Comparison of ENCODE assay signal across 18 cellular contexts in genomic region chr17:5184284-5184683, GRCh38. TPM values are rescaled to one million over a fixed set of nuclear protein-coding genes. Genes with fewer than 3 reads are reported as not detected.
A peak's percentile ranks its signal among the peaks of the same experiment; 100 is the strongest.
DNase-seq lines count a peak whose midpoint lies in the region; ATAC-seq and TF ChIP-seq lines count a peak whose summit lies in the region.
"Had no signal": no experiment of that assay in that cellular context is flagged by ENCODE, and none has a peak within 500 bp of the region (broad histone marks: within the 10 kb centered on the region; RNA-seq: fewer than 3 reads in every experiment).

No MANE protein-coding gene starts in this region.

- peaks cover 4% of the 10 kb centered on the region for H3K4me1 Mint-ChIP-seq in activated CD8-positive, alpha-beta memory T cell treated with anti-CD3 and anti-CD28 coated beads, Interleukin-2, amount 10 ng/mL, durations not matched to agents 7 days and 5 days
- H3K4me1 Mint-ChIP-seq in immature natural killer cell = peaks cover 45 to 51% of the 10 kb centered on the region in 2 donors
- peaks cover 6% of the 10 kb centered on the region for H3K4me1 Mint-ChIP-seq in stimulated activated effector memory CD8-positive, alpha-beta T cell treated with anti-CD3 and anti-CD28 coated beads, Interleukin-12 subunit alpha, Interleukin-12 subunit beta, amount 100 ng/mL, for 72 hours

- no peak for TF ChIP-seq CTCF in coronary artery (IDR thresholded peaks at IDR 0.05)

- peaks cover 51% of the 10 kb centered on the region for H3K9me3 Mint-ChIP-seq in activated CD8-positive, alpha-beta memory T cell treated with anti-CD3 and anti-CD28 coated beads, Interleukin-2, amount 10 ng/mL, durations not matched to agents 7 days and 5 days (ENCODE audit: low read depth)
- H3K9me3 Mint-ChIP-seq in immature natural killer cell = peaks cover 43 to 82% (median 79%) of the 10 kb centered on the region in 6 donors
- peaks cover 41% of the 10 kb centered on the region for H3K9me3 Mint-ChIP-seq in stimulated activated effector memory CD8-positive, alpha-beta T cell treated with anti-CD3 and anti-CD28 coated beads, Interleukin-12 subunit alpha, Interleukin-12 subunit beta, amount 100 ng/mL, for 72 hours

- H3K27ac Mint-ChIP-seq in activated CD8-positive, alpha-beta memory T cell treated with anti-CD3 and anti-CD28 coated beads, Interleukin-2, amount 10 ng/mL, durations not matched to agents 7 days and 5 days = no peak overlapping the region
- peak overlapping the region; percentile 60 to 90 (median 84) for H3K27ac Mint-ChIP-seq in immature natural killer cell
- H3K27ac Mint-ChIP-seq in stimulated activated effector memory CD8-positive, alpha-beta T cell treated with anti-CD3 and anti-CD28 coated beads, Interleukin-12 subunit alpha, Interleukin-12 subunit beta, amount 100 ng/mL, for 72 hours = no peak overlapping the region
- H3K27ac Mint-ChIP-seq: CD4-positive, CD25-positive, alpha-beta regulatory T cell had no signal

- H3K36me3 Mint-ChIP-seq in activated CD8-positive, alpha-beta memory T cell treated with anti-CD3 and anti-CD28 coated beads, Interleukin-2, amount 10 ng/mL, durations not matched to agents 7 days and 5 days = peaks cover 79% of the 10 kb centered on the region
- H3K36me3 Mint-ChIP-seq in immature natural killer cell = peaks cover 41 to 56% (median 42%) of the 10 kb centered on the region in 3 donors
- peaks cover 40% of the 10 kb centered on the region for H3K36me3 Mint-ChIP-seq in stimulated activated effector memory CD8-positive, alpha-beta T cell treated with anti-CD3 and anti-CD28 coated beads, Interleukin-12 subunit alpha, Interleukin-12 subunit beta, amount 100 ng/mL, for 72 hours

- ATAC-seq in activated CD8-positive, alpha-beta memory T cell treated with anti-CD3 and anti-CD28 coated beads, Interleukin-2, amount 10 ng/mL, durations not matched to agents 7 days and 5 days = no peak
- ATAC-seq in stimulated activated effector memory CD8-positive, alpha-beta T cell treated with anti-CD3 and anti-CD28 coated beads, Interleukin-12 subunit alpha, Interleukin-12 subunit beta, amount 100 ng/mL, for 72 hours = peak; percentile 74
- ATAC-seq: PC-3 had no signal

- DNase-seq in activated CD8-positive, alpha-beta memory T cell treated with anti-CD3 and anti-CD28 coated beads, Interleukin-2, amount 10 ng/mL, durations not matched to agents 7 days and 5 days = peak; percentile 47
- no peak for DNase-seq in activated CD8-positive, alpha-beta memory T cell treated with anti-CD3 and anti-CD28 coated beads, Interleukin-2, amount 50 U/mL, for 4 hours
- DNase-seq in activated gamma-delta T cell (lab: John Stamatoyannopoulos, UW) = peak; percentile 12
- peak; percentile 87 to 92 (median 88) for DNase-seq in immature natural killer cell
- no peak for DNase-seq in stimulated activated effector memory CD8-positive, alpha-beta T cell treated with anti-CD3 and anti-CD28 coated beads, Interleukin-12 subunit alpha, Interleukin-12 subunit beta, amount 100 ng/mL, for 72 hours (ENCODE audit: low spot score in 2 of 2)
- no peak for DNase-seq in coronary artery (ENCODE audit: low spot score)
- DNase-seq in RPMI8226 = no peak
- no peak for DNase-seq in NCI-H524 (lab: John Stamatoyannopoulos, UW)
- DNase-seq: Calu3; CD4-positive, CD25-positive, alpha-beta regulatory T cell; KBM-7; NCI-H1092; NCI-H2227 treated with DMSO at 0.1 percent for 48 hours; NCI-H526; PC-3 had no signal

- no peak overlapping the region for H3K4me3 ChIP-seq in coronary artery
- H3K4me3 ChIP-seq: HAP-1 had no signal

- CTCF ChIA-PET in activated CD8-positive, alpha-beta memory T cell treated with anti-CD3 and anti-CD28 coated beads, Interleukin-2, amount 10 ng/mL, durations not matched to agents 7 days and 5 days (lab: Charles Lee) = no interaction called here

- no peak overlapping the region for H3K4me3 Mint-ChIP-seq in activated CD8-positive, alpha-beta memory T cell treated with anti-CD3 and anti-CD28 coated beads, Interleukin-2, amount 10 ng/mL, durations not matched to agents 7 days and 5 days
- H3K4me3 Mint-ChIP-seq in immature natural killer cell = peak overlapping the region; percentile 31 to 73 (median 71)
- H3K4me3 Mint-ChIP-seq in stimulated activated effector memory CD8-positive, alpha-beta T cell treated with anti-CD3 and anti-CD28 coated beads, Interleukin-12 subunit alpha, Interleukin-12 subunit beta, amount 100 ng/mL, for 72 hours = no peak overlapping the region
- H3K4me3 Mint-ChIP-seq: CD4-positive, CD25-positive, alpha-beta regulatory T cell had no signal

- no peaks in the 10 kb centered on the region for H3K27me3 Mint-ChIP-seq in activated CD8-positive, alpha-beta memory T cell treated with anti-CD3 and anti-CD28 coated beads, Interleukin-2, amount 10 ng/mL, durations not matched to agents 7 days and 5 days
- peaks cover 14 to 21% (median 18%) of the 10 kb centered on the region in 3 donors for H3K27me3 Mint-ChIP-seq in immature natural killer cell (ENCODE audit: low read depth in 3 of 3)
- H3K27me3 Mint-ChIP-seq: CD4-positive, CD25-positive, alpha-beta regulatory T cell had no signal

- H3K27ac ChIP-seq in coronary artery = no peak overlapping the region

RNA-seq across cellular contexts. Expression of gene ZNF594, which starts 7.4 kb away (rescaled TPM):
- 10 to 100 TPM; 10.5 to 11.3 TPM for total RNA-seq in activated CD8-positive, alpha-beta memory T cell treated with anti-CD3 and anti-CD28 coated beads, Interleukin-2, amount 10 ng/mL, durations not matched to agents 7 days and 5 days
- polyA plus RNA-seq in immature natural killer cell = 1 to 10 TPM in 1 of 3 donors, under 1 TPM in 1, not detected in 1; 0.54 to 2.1 TPM

RNA-seq across cellular contexts. Expression of gene SCIMP, which starts 50.4 kb away (rescaled TPM):
- total RNA-seq in activated CD8-positive, alpha-beta memory T cell treated with anti-CD3 and anti-CD28 coated beads, Interleukin-2, amount 10 ng/mL, durations not matched to agents 7 days and 5 days = not detected
- polyA plus RNA-seq in immature natural killer cell = 1 to 10 TPM; 5.9 to 7.3 (median 6.5) TPM
- total RNA-seq: Calu3; CD4-positive, CD25-positive, alpha-beta regulatory T cell; HT1080; M059J; PC-3 had no signal

Comparison
In these comparisons a context has a peak if more than half of its experiments do, and no peak if none do; other contexts are left out.
1. DNase-seq: peak in activated CD8-positive, alpha-beta memory T cell treated with anti-CD3 and anti-CD28 coated beads, Interleukin-2, amount 10 ng/mL, durations not matched to agents 7 days and 5 days (single experiment), activated gamma-delta T cell (single experiment) and immature natural killer cell (3 of 3); none in activated CD8-positive, alpha-beta memory T cell treated with anti-CD3 and anti-CD28 coated beads, Interleukin-2, amount 50 U/mL, for 4 hours (single experiment), stimulated activated effector memory CD8-positive, alpha-beta T cell treated with anti-CD3 and anti-CD28 coated beads, Interleukin-12 subunit alpha, Interleukin-12 subunit beta, amount 100 ng/mL, for 72 hours (0 of 2), coronary artery (single experiment), RPMI8226 (single experiment) and NCI-H524 (0 of 2).
2. H3K27ac Mint-ChIP-seq: peak in immature natural killer cell (6 of 6); none in activated CD8-positive, alpha-beta memory T cell treated with anti-CD3 and anti-CD28 coated beads, Interleukin-2, amount 10 ng/mL, durations not matched to agents 7 days and 5 days (single experiment) and stimulated activated effector memory CD8-positive, alpha-beta T cell treated with anti-CD3 and anti-CD28 coated beads, Interleukin-12 subunit alpha, Interleukin-12 subunit beta, amount 100 ng/mL, for 72 hours (single experiment).
3. H3K4me3 Mint-ChIP-seq: peak in immature natural killer cell (5 of 5); none in activated CD8-positive, alpha-beta memory T cell treated with anti-CD3 and anti-CD28 coated beads, Interleukin-2, amount 10 ng/mL, durations not matched to agents 7 days and 5 days (single experiment) and stimulated activated effector memory CD8-positive, alpha-beta T cell treated with anti-CD3 and anti-CD28 coated beads, Interleukin-12 subunit alpha, Interleukin-12 subunit beta, amount 100 ng/mL, for 72 hours (single experiment).